ENCODE assay signal across 25 cellular contexts in the genomic region with DNA sequence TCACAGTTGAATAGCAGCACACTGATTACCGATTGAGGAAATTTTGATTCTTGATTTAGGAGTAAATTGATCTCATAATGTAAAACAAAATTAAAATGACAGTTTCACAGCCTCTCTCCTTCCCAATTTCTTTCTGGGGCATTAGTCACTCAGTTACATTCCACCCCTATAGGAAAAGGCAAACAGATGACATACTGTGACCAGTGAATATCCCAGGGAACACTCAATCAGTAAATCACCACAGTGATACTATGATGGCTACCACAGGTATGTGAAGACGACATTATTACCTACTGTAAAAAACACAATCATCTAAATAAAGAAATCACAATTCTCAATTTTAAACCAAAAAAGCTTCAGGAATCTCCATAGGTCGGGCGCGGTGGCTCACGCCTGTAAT. TPM values are rescaled to one million over a fixed set of nuclear protein-coding genes. Genes with fewer than 3 reads are reported as not detected.
DNase-seq lines count a peak whose midpoint lies in the region; ATAC-seq, FAIRE-seq and TF ChIP-seq lines count a peak whose summit lies in the region.
"Had no signal": no experiment of that assay in that cellular context is flagged by ENCODE, and none has a peak within 500 bp of the region (broad histone marks: within the 10 kb centered on the region; RNA-seq: fewer than 3 reads in every experiment).

No MANE protein-coding gene starts in this region.

- H3K36me3 Mint-ChIP-seq in GM23338 (ENCODE audit: low read depth) (peaks cover 38% of the 10 kb centered on the region), astrocyte (ENCODE audit: low read depth, unreplicated experiment) (no peaks in the 10 kb centered on the region)
- no peaks in the 10 kb centered on the region for H3K36me3 Mint-ChIP-seq in activated CD8-positive, alpha-beta T cell treated with anti-CD3 and anti-CD28 coated beads, Interleukin-2, amount 10 ng/mL, durations not matched to agents 7 days and 5 days (ENCODE audit: low read depth)
- H3K36me3 Mint-ChIP-seq: CD14-positive monocyte; CD8-positive, alpha-beta memory T cell had no signal

- H3K79me2 ChIP-seq in GM23338 (replicated peaks; ENCODE audit: insufficient read depth) (peaks cover 7% of the 10 kb centered on the region), astrocyte (ENCODE audit: insufficient read depth, low read length) (no peaks in the 10 kb centered on the region)

- no peak overlapping the region; the same call in 1 of the 2 replicates for H3K27ac ChIP-seq in GM23338 (ENCODE audit: low read depth)
- no peak overlapping the region for H3K27ac ChIP-seq in astrocyte (ENCODE audit: low read depth, low read length)
- H3K27ac ChIP-seq in dorsolateral prefrontal cortex, result peak overlapping the region in 10 of 59 donors; percentile 11 to 74 (median 32)
- H3K27ac ChIP-seq: 22Rv1; BLaER1 treated with 17β-estradiol and CSF1 and Interleukin-3, amounts not matched to agents 10 nM and 100 nM; GM23248 had no signal

- H3K27me3 Mint-ChIP-seq in GM23338 (ENCODE audit: insufficient read depth, low read depth, poor library complexity), result no peaks in the 10 kb centered on the region
- H3K27me3 Mint-ChIP-seq in astrocyte (ENCODE audit: low read depth, unreplicated experiment), result no peaks in the 10 kb centered on the region
- no peaks in the 10 kb centered on the region for H3K27me3 Mint-ChIP-seq in activated CD8-positive, alpha-beta T cell treated with anti-CD3 and anti-CD28 coated beads, Interleukin-2, amount 10 ng/mL, durations not matched to agents 7 days and 5 days (ENCODE audit: low read depth)
- H3K27me3 Mint-ChIP-seq: CD8-positive, alpha-beta memory T cell had no signal

- H3K4me2 ChIP-seq in GM23338 (no peak overlapping the region), astrocyte (ENCODE audit: low read length) (no peak overlapping the region)
- H3K4me2 ChIP-seq: BLaER1 treated with 17β-estradiol and CSF1 and Interleukin-3, amounts not matched to agents 10 nM and 100 nM had no signal

- peaks cover 16% of the 10 kb centered on the region for H3K4me1 Mint-ChIP-seq in GM23338
- H3K4me1 Mint-ChIP-seq in astrocyte (ENCODE audit: low read depth, unreplicated experiment), result peaks cover 3% of the 10 kb centered on the region
- no peaks in the 10 kb centered on the region for H3K4me1 Mint-ChIP-seq in activated CD8-positive, alpha-beta T cell treated with anti-CD3 and anti-CD28 coated beads, Interleukin-2, amount 10 ng/mL, durations not matched to agents 7 days and 5 days (ENCODE audit: low read depth)
- H3K4me1 Mint-ChIP-seq: CD14-positive monocyte; CD8-positive, alpha-beta memory T cell had no signal

- H3K27ac Mint-ChIP-seq in GM23338 (peak overlapping the region; percentile 86), astrocyte (ENCODE audit: unreplicated experiment) (peak overlapping the region; percentile 42)
- no peak overlapping the region for H3K27ac Mint-ChIP-seq in activated CD8-positive, alpha-beta T cell treated with anti-CD3 and anti-CD28 coated beads, Interleukin-2, amount 10 ng/mL, durations not matched to agents 7 days and 5 days
- H3K27ac Mint-ChIP-seq: CD4-positive, alpha-beta T cell; CD8-positive, alpha-beta memory T cell; H9 had no signal

- POLR2A ChIA-PET in activated CD8-positive, alpha-beta T cell treated with anti-CD3 and anti-CD28 coated beads, Interleukin-2, amount 10 ng/mL, durations not matched to agents 7 days and 5 days (lab: Charles Lee), result no interaction called here

- H3K9me3 Mint-ChIP-seq in GM23338 (no peaks in the 10 kb centered on the region), astrocyte (ENCODE audit: unreplicated experiment) (no peaks in the 10 kb centered on the region)
- no peaks in the 10 kb centered on the region for H3K9me3 Mint-ChIP-seq in activated CD8-positive, alpha-beta T cell treated with anti-CD3 and anti-CD28 coated beads, Interleukin-2, amount 10 ng/mL, durations not matched to agents 7 days and 5 days (ENCODE audit: insufficient read depth)
- H3K9me3 Mint-ChIP-seq: CD4-positive, alpha-beta T cell; CD8-positive, alpha-beta memory T cell; H9 had no signal

- H2AFZ ChIP-seq in GM23338 (no peak overlapping the region), astrocyte (ENCODE audit: low read depth, low read length) (no peak overlapping the region)
- H2AFZ ChIP-seq: GM23248 had no signal

- CTCF ChIA-PET in activated CD8-positive, alpha-beta T cell treated with anti-CD3 and anti-CD28 coated beads, Interleukin-2, amount 10 ng/mL, durations not matched to agents 7 days and 5 days (lab: Charles Lee), result no interaction called here

- H3K4me3 ChIP-seq in GM23338, result no peak overlapping the region
- H3K4me3 ChIP-seq in astrocyte (ENCODE audit: insufficient read depth, low read depth, low read length), result no peak overlapping the region
- no peak overlapping the region for H3K4me3 ChIP-seq in epithelial cell of esophagus (ENCODE audit: low read length)
- H3K4me3 ChIP-seq in dorsolateral prefrontal cortex, result no peak overlapping the region
- H3K4me3 ChIP-seq: BLaER1 treated with 17β-estradiol and CSF1 and Interleukin-3, amounts not matched to agents 10 nM and 100 nM; GM12878; GM23248 had no signal

- no peaks in the 10 kb centered on the region for H3K27me3 ChIP-seq in GM23338 (ENCODE audit: insufficient read depth)
- H3K27me3 ChIP-seq in astrocyte (ENCODE audit: insufficient read depth, low read length), result no peaks in the 10 kb centered on the region
- no peaks in the 10 kb centered on the region for H3K27me3 ChIP-seq in dorsolateral prefrontal cortex
- H3K27me3 ChIP-seq: BLaER1 treated with 17β-estradiol and CSF1 and Interleukin-3, amounts not matched to agents 10 nM and 100 nM had no signal

- H4K20me1 ChIP-seq in GM23338 (replicated peaks; ENCODE audit: insufficient read depth), result 0 out of 2 replicates have a peak, but pooled peaks cover 1% of the 10 kb centered on the region
- no peaks in the 10 kb centered on the region for H4K20me1 ChIP-seq in astrocyte (ENCODE audit: insufficient read depth, low read length)
- H4K20me1 ChIP-seq: BLaER1 treated with 17β-estradiol and CSF1 and Interleukin-3, amounts not matched to agents 10 nM and 100 nM had no signal

- no peak for ATAC-seq in GM23338
- ATAC-seq in activated CD8-positive, alpha-beta T cell treated with anti-CD3 and anti-CD28 coated beads, Interleukin-2, amount 10 ng/mL, durations not matched to agents 7 days and 5 days, result no peak
- ATAC-seq: GM12878, HCT116 had no signal

- H3F3A ChIP-seq in GM23338 (replicated peaks; ENCODE audit: low read depth), result no peaks in the 10 kb centered on the region

- FAIRE-seq in astrocyte (lab: Jason Lieb, UNC), result no peak
- FAIRE-seq: D721Med, GM12878, GM19239 had no signal

- no peak for TF ChIP-seq CTCF in GM23338 (conservative IDR thresholded peaks at IDR 0.05; ENCODE audit: low read depth in 2 of 2)
- TF ChIP-seq CTCF in astrocyte (IDR thresholded peaks at IDR 0.05; ENCODE audit: insufficient read depth, low read depth, low read length), result no peak
- TF ChIP-seq CTCF in epithelial cell of esophagus (IDR thresholded peaks at IDR 0.05; ENCODE audit: insufficient read depth, low read depth, low read length, missing control alignments), result no peak
- no peak for TF ChIP-seq CTCF in dorsolateral prefrontal cortex (IDR thresholded peaks at IDR 0.05 in 54 of 56, conservative IDR thresholded peaks at IDR 0.05 in 2 of 56; ENCODE audit: low read depth in 1 of 56, partially characterized antibody in 56 of 56)

- H3K9me3 ChIP-seq in astrocyte (ENCODE audit: insufficient read depth, low read depth, low read length), result no peaks in the 10 kb centered on the region
- H3K9me3 ChIP-seq: BE2C; BLaER1 treated with 17β-estradiol and CSF1 and Interleukin-3, amounts not matched to agents 10 nM and 100 nM had no signal

- no peaks in the 10 kb centered on the region; the same call in 1 of the 2 replicates for H3K36me3 ChIP-seq in GM23338 (ENCODE audit: insufficient read depth)
- no peaks in the 10 kb centered on the region for H3K36me3 ChIP-seq in astrocyte (ENCODE audit: insufficient read depth, low read length)
- H3K36me3 ChIP-seq: BE2C; BLaER1 treated with 17β-estradiol and CSF1 and Interleukin-3, amounts not matched to agents 10 nM and 100 nM had no signal

- H3K4me1 ChIP-seq in GM23338 (ENCODE audit: insufficient read depth) (no peaks in the 10 kb centered on the region), astrocyte (ENCODE audit: insufficient read depth, low read length) (no peaks in the 10 kb centered on the region)
- H3K4me1 ChIP-seq: BE2C had no signal

- DNase-seq in GM23338 (ENCODE audit: low spot score), result no peak
- no peak for DNase-seq in astrocyte (ENCODE audit: low read depth)
- peak; percentile 49 for DNase-seq in epithelial cell of esophagus (ENCODE audit: low read depth)
- DNase-seq in kidney tubule cell (ENCODE audit: low spot score), result peak; percentile 9
- DNase-seq in dorsolateral prefrontal cortex, result no peak
- no peak for DNase-seq in activated naive CD4-positive, alpha-beta T cell treated with anti-CD3 and anti-CD28 coated beads, Interleukin-2, amount 50 U/mL, for 16 hours
- no peak for DNase-seq in activated CD8-positive, alpha-beta T cell treated with anti-CD3 and anti-CD28 coated beads, Interleukin-2, amount 10 ng/mL, durations not matched to agents 7 days and 5 days
- DNase-seq: ACHN; AML-193; BE2C; CD4-positive, alpha-beta T cell; CD8-positive, alpha-beta memory T cell; DMS 273 treated with DMSO at 0.1 percent for 48 hours; DMS79; EL; GDM1; GM23248; H9 had no signal

- H3K4me3 Mint-ChIP-seq in GM23338 (no peak overlapping the region), astrocyte (ENCODE audit: unreplicated experiment) (no peak overlapping the region)
- no peak overlapping the region for H3K4me3 Mint-ChIP-seq in activated CD8-positive, alpha-beta T cell treated with anti-CD3 and anti-CD28 coated beads, Interleukin-2, amount 10 ng/mL, durations not matched to agents 7 days and 5 days
- H3K4me3 Mint-ChIP-seq: CD14-positive monocyte; CD4-positive, alpha-beta T cell; CD8-positive, alpha-beta memory T cell; H9 had no signal

- H3K9ac ChIP-seq in astrocyte (ENCODE audit: low read length), result no peak overlapping the region
- H3K9ac ChIP-seq: BLaER1 treated with 17β-estradiol and CSF1 and Interleukin-3, amounts not matched to agents 10 nM and 100 nM; GM23248 had no signal

- intact Hi-C loops in dorsolateral prefrontal cortex (cut with DNase I), result no loop called here

- H3K9me2 ChIP-seq in GM23338 (ENCODE audit: insufficient read depth), result no peaks in the 10 kb centered on the region; the same call in 1 of the 2 replicates

TF ChIP-seq in GM23338, 12 proteins besides CTCF, POLR2A, EP300 and RAD21:
- TF ChIP-seq ZNF331 (CRISPR knock-in tag; IDR thresholded peaks at IDR 0.05; ENCODE audit: low read depth) (no peak), EZH2 (IDR thresholded peaks at IDR 0.05; ENCODE audit: low read depth, unreplicated experiment) (no peak), EZH2phosphoT487 (IDR thresholded peaks at IDR 0.05; ENCODE audit: unreplicated experiment) (no peak)

RNA-seq across cellular contexts. Expression of a gene that starts 15.5 kb away (rescaled TPM):
- total RNA-seq in GM23338 (2014; rRNA removed; shearing (Covaris generic)), result 22.7 and 26.8 TPM in 2 replicates
- polyA plus RNA-seq in GM23338 (2016; fragmentation: Nextera tagmentation; extraction: Ambion mirVana), result 30.7 and 31.7 TPM in 2 replicates
- 3.5 and 4.9 TPM in 2 replicates for total RNA-seq in astrocyte
- 100 to 1,000 TPM in 1 of 120 experiments, 10 to 100 TPM in 119; 32.0 to 119 (median 57.5) TPM for total RNA-seq in dorsolateral prefrontal cortex
- total RNA-seq in activated CD8-positive, alpha-beta T cell treated with anti-CD3 and anti-CD28 coated beads, Interleukin-2, amount 10 ng/mL, durations not matched to agents 7 days and 5 days, result not detected
- total RNA-seq: CD4-positive, alpha-beta T cell; CD8-positive, alpha-beta memory T cell; GM12878; GM23248 had no signal
- polyA plus RNA-seq: CD8-positive, alpha-beta memory T cell; GM23248 had no signal

Comparison
In these comparisons a context has a peak if more than half of its experiments do, and no peak if none do; other contexts are left out.
1. DNase-seq: peak in epithelial cell of esophagus (single experiment) and kidney tubule cell (single experiment); none in GM23338 (single experiment), astrocyte (single experiment), dorsolateral prefrontal cortex (0 of 10), activated naive CD4-positive, alpha-beta T cell treated with anti-CD3 and anti-CD28 coated beads, Interleukin-2, amount 50 U/mL, for 16 hours (single experiment) and activated CD8-positive, alpha-beta T cell treated with anti-CD3 and anti-CD28 coated beads, Interleukin-2, amount 10 ng/mL, durations not matched to agents 7 days and 5 days (single experiment).